In the genomic region with DNA sequence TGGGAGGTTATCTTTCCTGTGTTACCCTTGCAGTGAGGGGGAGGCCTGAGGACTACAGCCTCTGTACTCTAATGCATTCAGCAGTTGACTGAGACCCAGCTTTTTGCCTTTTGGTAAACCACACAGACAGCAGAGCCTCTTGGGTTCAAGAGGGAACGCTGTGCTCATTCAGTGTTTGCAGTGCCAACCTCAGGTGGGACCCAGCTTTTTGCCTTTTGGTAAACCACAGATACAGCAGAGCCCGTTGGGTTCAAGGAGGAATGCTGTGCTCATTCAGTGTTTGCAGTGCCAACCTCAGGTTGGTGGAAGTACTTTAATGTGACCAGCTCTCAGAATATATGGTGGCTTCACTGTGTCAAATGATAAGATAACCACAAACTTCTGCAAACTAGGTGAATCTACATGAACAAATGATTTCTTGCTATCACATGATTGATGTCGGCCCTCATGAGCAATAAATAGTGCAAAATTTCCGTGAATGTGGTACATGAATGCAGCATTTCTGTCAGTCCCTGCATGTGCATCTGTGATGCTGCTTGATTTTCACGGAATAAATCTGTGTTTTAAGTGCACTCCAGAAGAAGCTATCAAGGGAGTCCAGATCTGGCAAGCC, we compare ENCODE assay signal across 8 cellular contexts. TPM values are rescaled to one million over a fixed set of nuclear protein-coding genes. Genes with fewer than 3 reads are reported as not detected.
A peak's percentile ranks its signal among the peaks of the same experiment; 100 is the strongest.
DNase-seq lines count a peak whose midpoint lies in the region; ATAC-seq, FAIRE-seq and TF ChIP-seq lines count a peak whose summit lies in the region.

No MANE protein-coding gene starts in this region.

- H3K27ac ChIP-seq in parathyroid adenoma, result peak overlapping the region; percentile 96

- H3K36me3 ChIP-seq in parathyroid adenoma (ENCODE audit: control insufficient read depth, insufficient read depth, low read length), result no peaks in the 10 kb centered on the region

- peaks cover 27% of the 10 kb centered on the region for H3K4me1 ChIP-seq in parathyroid adenoma

- H3K79me2 ChIP-seq in parathyroid adenoma, result peaks cover 5% of the 10 kb centered on the region

- H3K9ac ChIP-seq in parathyroid adenoma, result no peak overlapping the region

- ATAC-seq in GM18502 (IDR thresholded peaks at IDR 0.05; ENCODE audit: poor library complexity, unreplicated experiment) (peak; percentile 24), HG03045 (IDR thresholded peaks at IDR 0.05; ENCODE audit: unreplicated experiment) (peak; percentile 25)

- peaks cover 47% of the 10 kb centered on the region for H3K4me1 Mint-ChIP-seq in activated T-helper 2 cell treated with anti-CD3 and anti-CD28 coated beads, Interferon-gamma antibody, Interleukin-2, Interleukin-4, amounts not matched to agents 10 μg/mL and 5 μg/mL and 100 μg/mL, durations not matched to agents 14 hours and 24 hours and 36 hours (ENCODE audit: low read depth)

- peak overlapping the region; percentile 92 for H2AFZ ChIP-seq in parathyroid adenoma

- FAIRE-seq in frontal cortex (lab: Jason Lieb, UNC), result no peak

- no peaks in the 10 kb centered on the region for H3K9me3 ChIP-seq in parathyroid adenoma (ENCODE audit: control insufficient read depth, low read length)

- no peak for TF ChIP-seq CTCF in parathyroid adenoma (IDR thresholded peaks at IDR 0.05)

- peaks cover 12% of the 10 kb centered on the region for H3K27me3 Mint-ChIP-seq in activated T-helper 2 cell treated with anti-CD3 and anti-CD28 coated beads, Interferon-gamma antibody, Interleukin-2, Interleukin-4, amounts not matched to agents 10 μg/mL and 5 μg/mL and 100 μg/mL, durations not matched to agents 14 hours and 24 hours and 36 hours (ENCODE audit: low read depth)

- peaks cover 16% of the 10 kb centered on the region for H3K36me3 Mint-ChIP-seq in activated T-helper 2 cell treated with anti-CD3 and anti-CD28 coated beads, Interferon-gamma antibody, Interleukin-2, Interleukin-4, amounts not matched to agents 10 μg/mL and 5 μg/mL and 100 μg/mL, durations not matched to agents 14 hours and 24 hours and 36 hours (ENCODE audit: low read depth)

- DNase-seq in activated T-helper 2 cell treated with anti-CD3 and anti-CD28 coated beads, Interferon-gamma antibody, Interleukin-2, Interleukin-4, amounts not matched to agents 10 μg/mL and 5 μg/mL and 100 μg/mL, durations not matched to agents 14 hours and 24 hours and 36 hours (ENCODE audit: low spot score), result no peak
- DNase-seq in NCI-H2171 treated with DMSO at 0.1 percent for 48 hours (lab: John Stamatoyannopoulos, UW) (no peak), frontal cortex (ENCODE audit: low spot score in 2 of 2) (no peak), ureter (ENCODE audit: low spot score) (no peak), NCI-H524 (lab: John Stamatoyannopoulos, UW) (no peak)

- peak overlapping the region; percentile 94 for H3K27ac Mint-ChIP-seq in activated T-helper 2 cell treated with anti-CD3 and anti-CD28 coated beads, Interferon-gamma antibody, Interleukin-2, Interleukin-4, amounts not matched to agents 10 μg/mL and 5 μg/mL and 100 μg/mL, durations not matched to agents 14 hours and 24 hours and 36 hours

- H3K27me3 ChIP-seq in parathyroid adenoma (ENCODE audit: control insufficient read depth, insufficient read depth, low read length), result no peaks in the 10 kb centered on the region

- H3K4me2 ChIP-seq in parathyroid adenoma (ENCODE audit: low read length), result peak overlapping the region; percentile 87

- peak overlapping the region; percentile 80 for H3K4me3 ChIP-seq in parathyroid adenoma (ENCODE audit: low read depth, low read length)

- H3K4me3 Mint-ChIP-seq in activated T-helper 2 cell treated with anti-CD3 and anti-CD28 coated beads, Interferon-gamma antibody, Interleukin-2, Interleukin-4, amounts not matched to agents 10 μg/mL and 5 μg/mL and 100 μg/mL, durations not matched to agents 14 hours and 24 hours and 36 hours (ENCODE audit: low read depth), result peak overlapping the region; percentile 95

- H3K9me3 Mint-ChIP-seq in activated T-helper 2 cell treated with anti-CD3 and anti-CD28 coated beads, Interferon-gamma antibody, Interleukin-2, Interleukin-4, amounts not matched to agents 10 μg/mL and 5 μg/mL and 100 μg/mL, durations not matched to agents 14 hours and 24 hours and 36 hours, result no peaks in the 10 kb centered on the region

- intact Hi-C loops in activated T-helper 2 cell treated with anti-CD3 and anti-CD28 coated beads, Interferon-gamma antibody, Interleukin-2, Interleukin-4, amounts not matched to agents 10 μg/mL and 5 μg/mL and 100 μg/mL, durations not matched to agents 14 hours and 24 hours and 36 hours (cut with micrococcal nuclease), result loop anchor here (1.0 to 10.0 kb wide), 8 partner anchors 53 to 1067 kb away; partner anchors contain the start of genes AGGF1 and HMGCR

RNA-seq across cellular contexts. Expression of gene IQGAP2, which starts 1.7 kb away (rescaled TPM):
- total RNA-seq in activated T-helper 2 cell treated with anti-CD3 and anti-CD28 coated beads, Interferon-gamma antibody, Interleukin-2, Interleukin-4, amounts not matched to agents 10 μg/mL and 5 μg/mL and 100 μg/mL, durations not matched to agents 14 hours and 24 hours and 36 hours, result 28.3 and 29.5 TPM in 2 replicates
- 9.4 TPM for total RNA-seq in frontal cortex
- 9.7 TPM for total RNA-seq in ureter
